8 cellular contexts compared by ENCODE assay signal in genomic region chr1:90706437-90707362, GRCh38. TPM values are rescaled to one million over a fixed set of nuclear protein-coding genes. Genes with fewer than 3 reads are reported as not detected.
DNase-seq lines count a peak whose midpoint lies in the region; ATAC-seq and TF ChIP-seq lines count a peak whose summit lies in the region.

No MANE protein-coding gene starts in this region.

- H3K4me1 Mint-ChIP-seq in T-helper 1 cell treated with Interleukin-12 subunit alpha and Interleukin-12 subunit beta and Interleukin-4 antibody, amounts not matched to agents 30 μg/mL and 1 μg/mL, for 36 hours (ENCODE audit: low read depth): peaks cover 5% of the 10 kb centered on the region
- peaks cover 13% of the 10 kb centered on the region for H3K4me1 Mint-ChIP-seq in activated T-cell treated with anti-CD3 and anti-CD28 coated beads, Interleukin-2, amount 50 U/mL, for 72 hours (ENCODE audit: low read depth)

- no peaks in the 10 kb centered on the region for H3K9me3 ChIP-seq in suprapubic skin

- TF ChIP-seq CTCF in suprapubic skin (IDR thresholded peaks at IDR 0.05): no peak

- ATAC-seq in activated T-cell treated with anti-CD3 and anti-CD28 coated beads, Interleukin-2, amount 50 U/mL, for 72 hours (replicated peaks in 1 of 2): peak; percentile 72 to 76
- no peak for ATAC-seq in GM21381 (IDR thresholded peaks at IDR 0.05; ENCODE audit: unreplicated experiment)
- no peak for ATAC-seq in HG03280 (IDR thresholded peaks at IDR 0.05; ENCODE audit: unreplicated experiment)

- peak overlapping the region; percentile 29 for H3K4me3 ChIP-seq in suprapubic skin

- peaks cover 23% of the 10 kb centered on the region for H3K4me1 ChIP-seq in suprapubic skin

- peak overlapping the region; percentile 74 for H3K27ac Mint-ChIP-seq in T-helper 1 cell treated with Interleukin-12 subunit alpha and Interleukin-12 subunit beta and Interleukin-4 antibody, amounts not matched to agents 30 μg/mL and 1 μg/mL, for 36 hours
- H3K27ac Mint-ChIP-seq in activated T-cell treated with anti-CD3 and anti-CD28 coated beads, Interleukin-2, amount 50 U/mL, for 72 hours: no peak overlapping the region

- no peak for TF ChIP-seq POLR2A in suprapubic skin (IDR thresholded peaks at IDR 0.05)

- H3K4me3 Mint-ChIP-seq in T-helper 1 cell treated with Interleukin-12 subunit alpha and Interleukin-12 subunit beta and Interleukin-4 antibody, amounts not matched to agents 30 μg/mL and 1 μg/mL, for 36 hours: no peak overlapping the region
- H3K4me3 Mint-ChIP-seq in activated T-cell treated with anti-CD3 and anti-CD28 coated beads, Interleukin-2, amount 50 U/mL, for 72 hours: peak overlapping the region; percentile 73

- H3K36me3 Mint-ChIP-seq in T-helper 1 cell treated with Interleukin-12 subunit alpha and Interleukin-12 subunit beta and Interleukin-4 antibody, amounts not matched to agents 30 μg/mL and 1 μg/mL, for 36 hours (ENCODE audit: low read depth): no peaks in the 10 kb centered on the region
- H3K36me3 Mint-ChIP-seq in activated T-cell treated with anti-CD3 and anti-CD28 coated beads, Interleukin-2, amount 50 U/mL, for 72 hours (ENCODE audit: insufficient read depth in 2 of 2): peaks cover 0 to 2% of the 10 kb centered on the region in 2 donors

- H3K9me3 Mint-ChIP-seq in T-helper 1 cell treated with Interleukin-12 subunit alpha and Interleukin-12 subunit beta and Interleukin-4 antibody, amounts not matched to agents 30 μg/mL and 1 μg/mL, for 36 hours: peaks cover 5% of the 10 kb centered on the region
- peaks cover 0 to 2% of the 10 kb centered on the region in 2 donors for H3K9me3 Mint-ChIP-seq in activated T-cell treated with anti-CD3 and anti-CD28 coated beads, Interleukin-2, amount 50 U/mL, for 72 hours

- peaks cover 100% of the 10 kb centered on the region for H3K27me3 ChIP-seq in suprapubic skin

- no peak for TF ChIP-seq EP300 in suprapubic skin (IDR thresholded peaks at IDR 0.05)

- no peak for DNase-seq in T-helper 1 cell
- no peak for DNase-seq in activated T-cell treated with anti-CD3 and anti-CD28 coated beads, Interleukin-2, amount 50 U/mL, for 72 hours
- peak; percentile 88 for DNase-seq in islet precursor cell
- DNase-seq in suprapubic skin (ENCODE audit: low spot score in 2 of 2): peak in 1 of 2 donors; percentile 78
- no peak for DNase-seq in GM19238 (ENCODE audit: insufficient read length, low spot score)

- H3K36me3 ChIP-seq in suprapubic skin: no peaks in the 10 kb centered on the region

- H3K27me3 Mint-ChIP-seq in T-helper 1 cell treated with Interleukin-12 subunit alpha and Interleukin-12 subunit beta and Interleukin-4 antibody, amounts not matched to agents 30 μg/mL and 1 μg/mL, for 36 hours (ENCODE audit: low read depth): peaks cover 82% of the 10 kb centered on the region
- peaks cover 81% of the 10 kb centered on the region for H3K27me3 Mint-ChIP-seq in activated T-cell treated with anti-CD3 and anti-CD28 coated beads, Interleukin-2, amount 50 U/mL, for 72 hours (ENCODE audit: low read depth)

- H3K27ac ChIP-seq in suprapubic skin: no peak overlapping the region

- WGBS in suprapubic skin: 3% methylated on average over 25 of the region's 73 CpGs

RNA-seq across cellular contexts. Expression of gene BARHL2, which starts 10.4 kb away (rescaled TPM):
- not detected for total RNA-seq in activated T-cell treated with anti-CD3 and anti-CD28 coated beads, Interleukin-2, amount 50 U/mL, for 72 hours
- total RNA-seq in suprapubic skin: not detected

Comparison
In these comparisons a context has a peak if more than half of its experiments do, and no peak if none do; other contexts are left out.
1. ATAC-seq: peak in activated T-cell treated with anti-CD3 and anti-CD28 coated beads, Interleukin-2, amount 50 U/mL, for 72 hours (2 of 2); none in GM21381 (single experiment) and HG03280 (single experiment).